1 cellular context compared by ENCODE assay signal in genomic region chr12:54000774-54001114, GRCh38.
TF ChIP-seq lines count a peak whose summit lies in the region.

No MANE protein-coding gene starts in this region.

TF ChIP-seq in A549, 52 proteins besides CTCF, POLR2A, EP300 and RAD21:
- no peak for TF ChIP-seq NPAS2 (CRISPR knock-in tag; IDR thresholded peaks at IDR 0.05; ENCODE audit: borderline replicate concordance)
- no peak for TF ChIP-seq RNF2 (IDR thresholded peaks at IDR 0.05; ENCODE audit: borderline replicate concordance, low read depth)
- no peak for TF ChIP-seq BCL3 (IDR thresholded peaks at IDR 0.05)
- TF ChIP-seq HMGXB4 (CRISPR knock-in tag; IDR thresholded peaks at IDR 0.05; ENCODE audit: borderline replicate concordance) = no peak
- no peak for TF ChIP-seq FOSB (CRISPR knock-in tag; IDR thresholded peaks at IDR 0.05)
- no peak for TF ChIP-seq MAX (IDR thresholded peaks at IDR 0.05)
- TF ChIP-seq KDM1A (IDR thresholded peaks at IDR 0.05; ENCODE audit: low read depth) = no peak
- no peak for TF ChIP-seq E2F6 (IDR thresholded peaks at IDR 0.05; ENCODE audit: borderline replicate concordance, low read depth)
- no peak for TF ChIP-seq ELK1 (IDR thresholded peaks at IDR 0.05; ENCODE audit: low read depth, low read length)
- TF ChIP-seq HOXB5 (CRISPR knock-in tag; IDR thresholded peaks at IDR 0.05) = no peak
- TF ChIP-seq RCOR1 (IDR thresholded peaks at IDR 0.05; ENCODE audit: low read depth, low read length) = no peak
- no peak for TF ChIP-seq HOXB13 (CRISPR knock-in tag; IDR thresholded peaks at IDR 0.05; ENCODE audit: low read depth)
- no peak for TF ChIP-seq ESRRA (IDR thresholded peaks at IDR 0.05; ENCODE audit: borderline replicate concordance, low read length)
